In genomic region chr20:32777177-32777956, GRCh38 we compare ENCODE assay signal across 14 cellular contexts. TPM values are rescaled to one million over a fixed set of nuclear protein-coding genes. Genes with fewer than 3 reads are reported as not detected.
DNase-seq lines count a peak whose midpoint lies in the region; ATAC-seq and TF ChIP-seq lines count a peak whose summit lies in the region.
"Had no signal": no experiment of that assay in that cellular context is flagged by ENCODE, and none has a peak within 500 bp of the region (broad histone marks: within the 10 kb centered on the region; RNA-seq: fewer than 3 reads in every experiment).

No MANE protein-coding gene starts in this region.

- no peaks in the 10 kb centered on the region for H3K27me3 Mint-ChIP-seq in chondrocyte (ENCODE audit: low read depth)
- H3K27me3 Mint-ChIP-seq in mesothelial cell of epicardium (ENCODE audit: low read depth), result no peaks in the 10 kb centered on the region
- no peaks in the 10 kb centered on the region for H3K27me3 Mint-ChIP-seq in naive thymus-derived CD4-positive, alpha-beta T cell

- no peaks in the 10 kb centered on the region for H4K20me1 ChIP-seq in BLaER1

- H3K4me3 ChIP-seq in BLaER1 (no peak overlapping the region), HUES48 (ENCODE audit: low read depth, low read length) (no peak overlapping the region), spleen (no peak overlapping the region)
- no peak overlapping the region for H3K4me3 ChIP-seq in naive thymus-derived CD4-positive, alpha-beta T cell (ENCODE audit: low read length)
- H3K4me3 ChIP-seq: upper lobe of left lung had no signal

- H3K9ac ChIP-seq in BLaER1, result no peak overlapping the region
- no peak overlapping the region for H3K9ac ChIP-seq in HUES48 (ENCODE audit: low read depth, low read length)

- no peaks in the 10 kb centered on the region for H3K36me3 ChIP-seq in BLaER1
- peaks cover 94% of the 10 kb centered on the region for H3K36me3 ChIP-seq in HUES48 (ENCODE audit: control insufficient read depth, insufficient read depth, low read length)
- H3K36me3 ChIP-seq in spleen, result no peaks in the 10 kb centered on the region
- no peaks in the 10 kb centered on the region for H3K36me3 ChIP-seq in naive thymus-derived CD4-positive, alpha-beta T cell (ENCODE audit: control insufficient read depth in 2 of 3, insufficient read depth in 3 of 3, low read length in 3 of 3)
- H3K36me3 ChIP-seq: upper lobe of left lung had no signal

- peak overlapping the region; percentile 38 for H3K4me2 ChIP-seq in BLaER1

- H3K9me3 ChIP-seq in BLaER1 (no peaks in the 10 kb centered on the region), HUES48 (ENCODE audit: control insufficient read depth, insufficient read depth, low read length) (no peaks in the 10 kb centered on the region), spleen (no peaks in the 10 kb centered on the region)
- H3K9me3 ChIP-seq in naive thymus-derived CD4-positive, alpha-beta T cell (ENCODE audit: control insufficient read depth in 2 of 3, low read length in 3 of 3), result no peaks in the 10 kb centered on the region
- H3K9me3 ChIP-seq: upper lobe of left lung had no signal

- peak overlapping the region; percentile 43; the same call in 1 of the 2 replicates for H3K27ac ChIP-seq in BLaER1
- H3K27ac ChIP-seq in HUES48 (ENCODE audit: low read depth, low read length), result peak overlapping the region; percentile 63
- no peak overlapping the region for H3K27ac ChIP-seq in spleen
- H3K27ac ChIP-seq in naive thymus-derived CD4-positive, alpha-beta T cell (ENCODE audit: low read depth, low read length), result no peak overlapping the region
- H3K27ac ChIP-seq: upper lobe of left lung had no signal

- H3K9me3 Mint-ChIP-seq in chondrocyte (ENCODE audit: low read depth), result no peaks in the 10 kb centered on the region
- H3K9me3 Mint-ChIP-seq in mesothelial cell of epicardium, result no peaks in the 10 kb centered on the region
- peaks cover 0 to 2% (median 0%) of the 10 kb centered on the region in 11 donors for H3K9me3 Mint-ChIP-seq in naive thymus-derived CD4-positive, alpha-beta T cell
- H3K9me3 Mint-ChIP-seq: activated T-helper 2 cell treated with anti-CD3 and anti-CD28 coated beads, Interferon-gamma antibody, Interleukin-2, Interleukin-4, amounts not matched to agents 10 μg/mL and 5 μg/mL and 100 μg/mL, durations not matched to agents 14 hours and 24 hours and 36 hours had no signal

- POLR2A ChIA-PET in naive thymus-derived CD4-positive, alpha-beta T cell (lab: Charles Lee), result interaction anchor here (1.5 kb wide), 1 partner anchor 103 kb away, joined by 3 read pairs; the partner anchor contains the start of gene C20orf203

- H3K27me3 ChIP-seq in BLaER1 (no peaks in the 10 kb centered on the region), HUES48 (ENCODE audit: control insufficient read depth, insufficient read depth, low read length) (no peaks in the 10 kb centered on the region), spleen (replicated peaks in 1 of 7) (no peaks in the 10 kb centered on the region)
- H3K27me3 ChIP-seq in naive thymus-derived CD4-positive, alpha-beta T cell (ENCODE audit: control insufficient read depth in 2 of 2, insufficient read depth in 2 of 2, low read length in 2 of 2), result no peaks in the 10 kb centered on the region
- H3K27me3 ChIP-seq: upper lobe of left lung had no signal

- intact Hi-C loops in spleen (cut with DNase I; ENCODE audit: low total_unique reads), result no loop called here
- intact Hi-C loops in naive thymus-derived CD4-positive, alpha-beta T cell (cut with micrococcal nuclease), result loop anchor here (2.0 to 10.0 kb wide), 3 partner anchors 15 to 243 kb away; partner anchors contain the start of genes COMMD7 (in 1 of the 2) and DNMT3B (in 1 of the 2)

- no peak for TF ChIP-seq POLR2A in spleen (IDR thresholded peaks at IDR 0.05)

- CTCF ChIA-PET in naive thymus-derived CD4-positive, alpha-beta T cell (lab: Charles Lee), result interaction anchor here (0.6 to 6.8 kb wide), 29 partner anchors 9 to 1928 kb away, joined by 3 to 143 read pairs (median 5); partner anchors contain the start of gene C20orf203

- H3K4me1 Mint-ChIP-seq in chondrocyte (ENCODE audit: low read depth) (peaks cover 28% of the 10 kb centered on the region), mesothelial cell of epicardium (peaks cover 18% of the 10 kb centered on the region)
- peaks cover 5 to 50% (median 43%) of the 10 kb centered on the region in 7 donors for H3K4me1 Mint-ChIP-seq in naive thymus-derived CD4-positive, alpha-beta T cell

- DNase-seq in chondrocyte (ENCODE audit: low spot score) (no peak), mesothelial cell of epicardium (ENCODE audit: low spot score in 2 of 2, unreplicated experiment in 2 of 2) (no peak), HuH-7.5 (ENCODE audit: low spot score) (no peak), NCI-H146 (lab: John Stamatoyannopoulos, UW) (no peak), spleen (no peak)
- DNase-seq in naive thymus-derived CD4-positive, alpha-beta T cell, result no peak
- DNase-seq: anterior cingulate cortex; DMS79; hypothalamus; stimulated activated CD4-positive, alpha-beta T cell treated with anti-CD3 and anti-CD28 coated beads, Interleukin-4, amount 100 ng/mL, for 1 hour had no signal

- H3K4me3 Mint-ChIP-seq in chondrocyte (ENCODE audit: unreplicated experiment) (no peak overlapping the region), mesothelial cell of epicardium (no peak overlapping the region)
- peak overlapping the region in 1 of 10 donors; percentile 25 for H3K4me3 Mint-ChIP-seq in naive thymus-derived CD4-positive, alpha-beta T cell

- H3K27ac Mint-ChIP-seq in chondrocyte (ENCODE audit: unreplicated experiment) (peak overlapping the region; percentile 86), mesothelial cell of epicardium (peak overlapping the region; percentile 65)
- peak overlapping the region in 3 of 9 donors; percentile 31 to 49 (median 33) for H3K27ac Mint-ChIP-seq in naive thymus-derived CD4-positive, alpha-beta T cell

- H3K36me3 Mint-ChIP-seq in chondrocyte (ENCODE audit: low read depth) (peaks cover 2% of the 10 kb centered on the region), mesothelial cell of epicardium (no peaks in the 10 kb centered on the region)
- peaks cover 0 to 3% (median 0%) of the 10 kb centered on the region in 5 donors for H3K36me3 Mint-ChIP-seq in naive thymus-derived CD4-positive, alpha-beta T cell

- TF ChIP-seq CTCF in chondrocyte (IDR thresholded peaks at IDR 0.05), result no peak
- no peak for TF ChIP-seq CTCF in mesothelial cell of epicardium (IDR thresholded peaks at IDR 0.05; ENCODE audit: unreplicated experiment)
- no peak for TF ChIP-seq CTCF in spleen (IDR thresholded peaks at IDR 0.05 in 8 of 11, conservative IDR thresholded peaks at IDR 0.05 in 3 of 11)

- peaks cover 71% of the 10 kb centered on the region for H3K4me1 ChIP-seq in BLaER1
- peaks cover 66% of the 10 kb centered on the region for H3K4me1 ChIP-seq in HUES48 (ENCODE audit: control insufficient read depth, insufficient read depth, low read length)
- no peaks in the 10 kb centered on the region for H3K4me1 ChIP-seq in spleen
- peaks cover 0 to 1% of the 10 kb centered on the region in 2 donors for H3K4me1 ChIP-seq in naive thymus-derived CD4-positive, alpha-beta T cell (ENCODE audit: control insufficient read depth in 2 of 2, insufficient read depth in 2 of 2, low read length in 2 of 2)

- WGBS in spleen, 5 donors, result 90 to 93% (median 92%) methylated on average over 7 to 8 of the region's 8 CpGs

- no peak for ATAC-seq in naive thymus-derived CD4-positive, alpha-beta T cell

RNA-seq across cellular contexts. Expression of gene DNMT3B, which starts 15.2 kb away (rescaled TPM):
- total RNA-seq in chondrocyte (2.0 to 4.8 TPM (median 4.7 TPM) in 3 replicates), mesothelial cell of epicardium (7.5 to 8.5 TPM (median 8.5 TPM) in 3 replicates), spleen (1 to 10 TPM in 5 of 7 donors, under 1 TPM in 2; 0.63 to 1.6 (median 1.1) TPM)
- under 1 TPM; 0.20 to 0.45 (median 0.38) TPM for polyA plus RNA-seq in spleen
- total RNA-seq in naive thymus-derived CD4-positive, alpha-beta T cell, result 1 to 10 TPM in 1 of 5 experiments, under 1 TPM in 4; 0.32 to 2.5 (median 0.66) TPM
- under 1 TPM; 0.33 to 0.72 TPM for polyA plus RNA-seq in naive thymus-derived CD4-positive, alpha-beta T cell

RNA-seq across cellular contexts. Expression of gene COMMD7, which starts 34.1 kb away (rescaled TPM):
- total RNA-seq in chondrocyte (34.4 to 83.2 TPM (median 82.9 TPM) in 3 replicates), mesothelial cell of epicardium (36.3 to 40.8 TPM (median 39.2 TPM) in 3 replicates), spleen (10 to 100 TPM; 24.4 to 40.7 (median 34.4) TPM)
- polyA plus RNA-seq in spleen, result 10 to 100 TPM; 51.4 to 69.2 (median 52.3) TPM
- total RNA-seq in naive thymus-derived CD4-positive, alpha-beta T cell, result 10 to 100 TPM; 31.5 to 66.3 (median 40.3) TPM
- 100 to 1,000 TPM; 141 TPM for polyA plus RNA-seq in naive thymus-derived CD4-positive, alpha-beta T cell

RNA-seq across cellular contexts. Expression of gene MAPRE1, which starts 42.4 kb away (rescaled TPM):
- total RNA-seq in chondrocyte (121 to 177 TPM (median 176 TPM) in 3 replicates), mesothelial cell of epicardium (114 to 119 TPM (median 114 TPM) in 3 replicates), spleen (100 to 1,000 TPM in 3 of 7 donors, 10 to 100 TPM in 4; 84.4 to 121 (median 91.5) TPM)
- polyA plus RNA-seq in spleen, result 10 to 100 TPM; 25.1 to 51.8 (median 38.4) TPM
- 100 to 1,000 TPM in 3 of 5 experiments, 10 to 100 TPM in 2; 83.0 to 118 (median 107) TPM for total RNA-seq in naive thymus-derived CD4-positive, alpha-beta T cell
- polyA plus RNA-seq in naive thymus-derived CD4-positive, alpha-beta T cell, result 100 to 1,000 TPM in 1 of 2 donors, 10 to 100 TPM in 1; 91.3 to 105 TPM

Comparison
In these comparisons a context has a peak if more than half of its experiments do, and no peak if none do; other contexts are left out.
1. H3K27ac ChIP-seq: peak in BLaER1 (single experiment) and HUES48 (single experiment); none in spleen (0 of 8) and naive thymus-derived CD4-positive, alpha-beta T cell (single experiment).